Comparison of ENCODE assay signal across 29 cellular contexts in genomic region chr5:96785271-96785670, GRCh38. TPM values are rescaled to one million over a fixed set of nuclear protein-coding genes. Genes with fewer than 3 reads are reported as not detected.
DNase-seq lines count a peak whose midpoint lies in the region; ATAC-seq and TF ChIP-seq lines count a peak whose summit lies in the region.
"Had no signal": no experiment of that assay in that cellular context is flagged by ENCODE, and none has a peak within 500 bp of the region (broad histone marks: within the 10 kb centered on the region; RNA-seq: fewer than 3 reads in every experiment).

No MANE protein-coding gene starts in this region.

- no peak for TF ChIP-seq CTCF in neural cell (IDR thresholded peaks at IDR 0.05; ENCODE audit: poor library complexity, severe bottlenecking)

- H3K4me3 Mint-ChIP-seq in activated CD4-positive, alpha-beta T cell treated with anti-CD3 and anti-CD28 coated beads, Interleukin-2, amount 10 ng/mL, durations not matched to agents 24 days and 14 days: no peak overlapping the region
- no peak overlapping the region for H3K4me3 Mint-ChIP-seq in CD8-positive, alpha-beta memory T cell
- H3K4me3 Mint-ChIP-seq in activated naive CD8-positive, alpha-beta T cell: no peak overlapping the region
- H3K4me3 Mint-ChIP-seq: nephron progenitor cell had no signal

- TF ChIP-seq RAD21 in neural cell (conservative IDR thresholded peaks at IDR 0.05): no peak

- H4K20me1 ChIP-seq in neural cell (ENCODE audit: insufficient read depth): no peaks in the 10 kb centered on the region

- no peak overlapping the region for H3K27ac ChIP-seq in CD8-positive, alpha-beta memory T cell (ENCODE audit: low read depth, low read length)
- H3K27ac ChIP-seq in neural cell (ENCODE audit: low read length): peak overlapping the region; percentile 16
- H3K27ac ChIP-seq: BLaER1 treated with 17β-estradiol and CSF1 and Interleukin-3, amounts not matched to agents 10 nM and 100 nM; dorsolateral prefrontal cortex; KMS-11; upper lobe of right lung had no signal

- no peaks in the 10 kb centered on the region for H3K9me3 Mint-ChIP-seq in activated CD4-positive, alpha-beta T cell treated with anti-CD3 and anti-CD28 coated beads, Interleukin-2, amount 10 ng/mL, durations not matched to agents 24 days and 14 days
- H3K9me3 Mint-ChIP-seq in CD8-positive, alpha-beta memory T cell: peaks cover 0 to 2% (median 0%) of the 10 kb centered on the region in 5 donors
- H3K9me3 Mint-ChIP-seq in activated naive CD8-positive, alpha-beta T cell (ENCODE audit: low read depth): no peaks in the 10 kb centered on the region

- POLR2A ChIA-PET in CD8-positive, alpha-beta memory T cell (lab: Charles Lee): no interaction called here

- intact Hi-C loops in activated CD4-positive, alpha-beta T cell treated with anti-CD3 and anti-CD28 coated beads, Interleukin-2, amount 10 ng/mL, durations not matched to agents 24 days and 14 days (cut with micrococcal nuclease): no loop called here

- H3K9me2 ChIP-seq in neural cell (ENCODE audit: insufficient read depth, low read length): no peaks in the 10 kb centered on the region

- H3K27me3 Mint-ChIP-seq in activated CD4-positive, alpha-beta T cell treated with anti-CD3 and anti-CD28 coated beads, Interleukin-2, amount 10 ng/mL, durations not matched to agents 24 days and 14 days: no peaks in the 10 kb centered on the region
- peaks cover 0 to 1% of the 10 kb centered on the region in 2 donors for H3K27me3 Mint-ChIP-seq in CD8-positive, alpha-beta memory T cell
- no peaks in the 10 kb centered on the region for H3K27me3 Mint-ChIP-seq in activated naive CD8-positive, alpha-beta T cell

- H3K27ac Mint-ChIP-seq in activated CD4-positive, alpha-beta T cell treated with anti-CD3 and anti-CD28 coated beads, Interleukin-2, amount 10 ng/mL, durations not matched to agents 24 days and 14 days: peak overlapping the region; percentile 1
- H3K27ac Mint-ChIP-seq in CD8-positive, alpha-beta memory T cell: peak overlapping the region in 6 of 8 donors; percentile 8 to 84 (median 40)
- H3K27ac Mint-ChIP-seq in activated naive CD8-positive, alpha-beta T cell: peak overlapping the region; percentile 72
- H3K27ac Mint-ChIP-seq: nephron progenitor cell had no signal

- H3K36me3 ChIP-seq in CD8-positive, alpha-beta memory T cell (ENCODE audit: insufficient read depth, low read length): peaks cover 70% of the 10 kb centered on the region
- peaks cover 12% of the 10 kb centered on the region for H3K36me3 ChIP-seq in neural cell (ENCODE audit: insufficient read depth, low read length)

- H3K4me2 ChIP-seq in neural cell (ENCODE audit: low read length): no peak overlapping the region
- H3K4me2 ChIP-seq: BLaER1 treated with 17β-estradiol and CSF1 and Interleukin-3, amounts not matched to agents 10 nM and 100 nM; KMS-11 had no signal

- ATAC-seq in GM18517 (IDR thresholded peaks at IDR 0.05; ENCODE audit: unreplicated experiment): no peak
- ATAC-seq: left colon, sciatic nerve, upper lobe of right lung had no signal

- H3K79me2 ChIP-seq in neural cell (replicated peaks; ENCODE audit: insufficient read depth, low read length): no peaks in the 10 kb centered on the region

- peaks cover 2% of the 10 kb centered on the region for H3K4me1 Mint-ChIP-seq in activated CD4-positive, alpha-beta T cell treated with anti-CD3 and anti-CD28 coated beads, Interleukin-2, amount 10 ng/mL, durations not matched to agents 24 days and 14 days
- peaks cover 0 to 7% (median 2%) of the 10 kb centered on the region in 3 donors for H3K4me1 Mint-ChIP-seq in CD8-positive, alpha-beta memory T cell
- peaks cover 14% of the 10 kb centered on the region for H3K4me1 Mint-ChIP-seq in activated naive CD8-positive, alpha-beta T cell (ENCODE audit: low read depth)

- H3K4me3 ChIP-seq in CD8-positive, alpha-beta memory T cell (ENCODE audit: low read length): no peak overlapping the region
- no peak overlapping the region for H3K4me3 ChIP-seq in neural cell (ENCODE audit: low read length)
- H3K4me3 ChIP-seq: BLaER1 treated with 17β-estradiol and CSF1 and Interleukin-3, amounts not matched to agents 10 nM and 100 nM; dorsolateral prefrontal cortex; upper lobe of right lung had no signal

- peak; percentile 52 for DNase-seq in activated CD4-positive, alpha-beta T cell treated with anti-CD3 and anti-CD28 coated beads, Interleukin-2, amount 10 ng/mL, durations not matched to agents 24 days and 14 days
- no peak for DNase-seq in activated CD4-positive, alpha-beta T cell treated with anti-CD3 and anti-CD28 coated beads, Interleukin-2, amount 50 U/mL, for 1 hour
- DNase-seq in CD8-positive, alpha-beta memory T cell: no peak
- DNase-seq in COLO668 (lab: John Stamatoyannopoulos, UW; ENCODE audit: unreplicated experiment) (no peak), Kasumi-1 (lab: John Stamatoyannopoulos, UW) (no peak)
- DNase-seq: ACHN; activated CD4-positive, alpha-beta T cell treated with anti-CD3 and anti-CD28 coated beads for 1 hour; activated gamma-delta T cell treated with Interleukin-2 at 50 U/mL for 16 hours; anterior cingulate cortex; DMS53; dorsolateral prefrontal cortex; head of caudate nucleus; left colon; mesendoderm; MV-4-11; NCI-H345; NCI-H82; nephron progenitor cell; OCI-M1; Right ventricle myocardium superior; stimulated activated CD8-positive, alpha-beta memory T cell treated with anti-CD3 and anti-CD28 coated beads, Interleukin-4, amount 100 ng/mL, for 48 hours; SW 1271; upper lobe of right lung had no signal

- H3K9me3 ChIP-seq in CD8-positive, alpha-beta memory T cell (ENCODE audit: low read length): no peaks in the 10 kb centered on the region
- H3K9me3 ChIP-seq in neural cell (ENCODE audit: low read length): no peaks in the 10 kb centered on the region
- H3K9me3 ChIP-seq: BLaER1 treated with 17β-estradiol and CSF1 and Interleukin-3, amounts not matched to agents 10 nM and 100 nM; upper lobe of right lung had no signal

- CTCF ChIA-PET in CD8-positive, alpha-beta memory T cell (lab: Charles Lee): interaction anchor here (1.8 kb wide), 1 partner anchor 377 kb away, joined by 5 read pairs; no protein-coding TSS in a partner anchor

- H3K4me1 ChIP-seq in CD8-positive, alpha-beta memory T cell (ENCODE audit: insufficient read depth, low read length): no peaks in the 10 kb centered on the region
- H3K4me1 ChIP-seq: upper lobe of right lung had no signal

- H2AFZ ChIP-seq in neural cell (ENCODE audit: low read depth, low read length): no peak overlapping the region

- TF ChIP-seq EP300 in neural cell (conservative IDR thresholded peaks at IDR 0.05; ENCODE audit: poor library complexity, severe bottlenecking): no peak

- no peaks in the 10 kb centered on the region for H3K27me3 ChIP-seq in CD8-positive, alpha-beta memory T cell (ENCODE audit: insufficient read depth, low read length, poor library complexity, severe bottlenecking)
- H3K27me3 ChIP-seq in neural cell (ENCODE audit: insufficient read depth, low read depth, low read length): no peaks in the 10 kb centered on the region
- H3K27me3 ChIP-seq: BLaER1 treated with 17β-estradiol and CSF1 and Interleukin-3, amounts not matched to agents 10 nM and 100 nM; dorsolateral prefrontal cortex; upper lobe of right lung had no signal

- H3F3A ChIP-seq in neural cell (ENCODE audit: insufficient read depth, low read length, poor library complexity, severe bottlenecking): no peaks in the 10 kb centered on the region

- peaks cover 69% of the 10 kb centered on the region for H3K36me3 Mint-ChIP-seq in activated CD4-positive, alpha-beta T cell treated with anti-CD3 and anti-CD28 coated beads, Interleukin-2, amount 10 ng/mL, durations not matched to agents 24 days and 14 days (ENCODE audit: low read depth)
- H3K36me3 Mint-ChIP-seq in CD8-positive, alpha-beta memory T cell: peaks cover 3 to 93% (median 44%) of the 10 kb centered on the region in 3 donors
- peaks cover 5% of the 10 kb centered on the region for H3K36me3 Mint-ChIP-seq in activated naive CD8-positive, alpha-beta T cell

- no peak overlapping the region for H3K9ac ChIP-seq in neural cell (ENCODE audit: low read length)
- H3K9ac ChIP-seq: BLaER1 treated with 17β-estradiol and CSF1 and Interleukin-3, amounts not matched to agents 10 nM and 100 nM; KMS-11 had no signal

TF ChIP-seq in neural cell, 6 proteins besides CTCF, POLR2A, EP300 and RAD21:
- TF ChIP-seq TAF1 (IDR thresholded peaks at IDR 0.05; ENCODE audit: low read depth) (no peak), POLR2AphosphoS5 (IDR thresholded peaks at IDR 0.05) (no peak), REST (IDR thresholded peaks at IDR 0.05; ENCODE audit: borderline replicate concordance) (no peak), MXI1 (conservative IDR thresholded peaks at IDR 0.05; ENCODE audit: poor library complexity, severe bottlenecking) (no peak), EZH2 (IDR thresholded peaks at IDR 0.05; ENCODE audit: borderline replicate concordance, insufficient read depth, low read length, poor library complexity, severe bottlenecking) (no peak), SMC3 (conservative IDR thresholded peaks at IDR 0.05; ENCODE audit: poor library complexity) (no peak)
TF ChIP-seq in neural cell: peak in this region for 0.

RNA-seq across cellular contexts. Expression of gene ERAP1, which starts 22.5 kb away (rescaled TPM):
- 91.6 and 99.1 TPM in 2 replicates for total RNA-seq in activated CD4-positive, alpha-beta T cell treated with anti-CD3 and anti-CD28 coated beads, Interleukin-2, amount 10 ng/mL, durations not matched to agents 24 days and 14 days
- total RNA-seq in CD8-positive, alpha-beta memory T cell: 100 to 1,000 TPM in 1 of 2 experiments, 10 to 100 TPM in 1; 95.2 to 108 TPM
- polyA plus RNA-seq in CD8-positive, alpha-beta memory T cell: 63.2 TPM
- 15.3 and 17.9 TPM in 2 replicates for polyA plus RNA-seq in neural cell
- 23.1 and 24.0 TPM in 2 replicates for polyA minus RNA-seq in neural cell

Comparison
In these comparisons a context has a peak if more than half of its experiments do, and no peak if none do; other contexts are left out.
1. H3K27ac Mint-ChIP-seq: peak in every context shown above with its lines; median percentile 72 in activated naive CD8-positive, alpha-beta T cell; 40 in CD8-positive, alpha-beta memory T cell; 1 in activated CD4-positive, alpha-beta T cell treated with anti-CD3 and anti-CD28 coated beads, Interleukin-2, amount 10 ng/mL, durations not matched to agents 24 days and 14 days.